9 cellular contexts compared by ENCODE assay signal in the genomic region with DNA sequence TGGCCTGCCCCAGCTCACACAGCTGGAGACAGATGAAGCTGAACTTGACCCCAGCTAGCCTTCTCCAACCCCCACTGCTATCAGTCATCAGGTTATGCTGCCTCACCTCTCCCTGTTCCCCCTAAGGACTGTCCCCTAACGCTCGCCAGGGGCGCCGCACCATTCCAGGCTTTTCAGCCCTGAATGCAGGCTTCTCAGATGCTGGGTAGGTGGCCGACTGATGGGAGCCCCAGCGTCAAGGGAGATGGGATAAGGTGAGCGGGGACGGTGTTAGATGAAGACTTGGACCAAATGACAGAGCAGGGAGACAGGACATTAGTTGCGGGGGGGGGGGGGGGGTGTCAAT. TPM values are rescaled to one million over a fixed set of nuclear protein-coding genes. Genes with fewer than 3 reads are reported as not detected.
DNase-seq lines count a peak whose midpoint lies in the region; ATAC-seq and TF ChIP-seq lines count a peak whose summit lies in the region.
"Had no signal": no experiment of that assay in that cellular context is flagged by ENCODE, and none has a peak within 500 bp of the region (broad histone marks: within the 10 kb centered on the region; RNA-seq: fewer than 3 reads in every experiment).

No MANE protein-coding gene starts in this region.

- no peak for TF ChIP-seq POLR2A in stomach (IDR thresholded peaks at IDR 0.05)

- TF ChIP-seq EP300 in stomach (IDR thresholded peaks at IDR 0.05) = no peak

- peaks cover 18% of the 10 kb centered on the region for H3K4me1 Mint-ChIP-seq in T-helper 17 cell

- DNase-seq in activated CD8-positive, alpha-beta memory T cell treated with anti-CD3 and anti-CD28 coated beads for 24 hours = peak; percentile 60
- no peak for DNase-seq in activated CD8-positive, alpha-beta memory T cell treated with anti-CD3 and anti-CD28 coated beads, Interleukin-2, amount 50 U/mL, for 4 hours
- DNase-seq in T-helper 17 cell = no peak
- DNase-seq in stomach = no peak
- no peak for DNase-seq in NCI-H146 (lab: John Stamatoyannopoulos, UW)
- DNase-seq in NCI-H2029 (lab: John Stamatoyannopoulos, UW) = no peak
- DNase-seq in activated gamma-delta T cell treated with Interleukin-2 at 50 U/mL for 16 hours = no peak

- no peak for ATAC-seq in T-helper 17 cell

- no peak overlapping the region for H3K27ac ChIP-seq in stomach
- H3K27ac ChIP-seq: foreskin keratinocyte had no signal

- intact Hi-C loops in stomach (cut with DNase I; ENCODE audit: low total_unique reads) = no loop called here

- no peaks in the 10 kb centered on the region for H3K36me3 ChIP-seq in iPS-15b (ENCODE audit: control insufficient read depth, insufficient read depth, low read length)
- H3K36me3 ChIP-seq in stomach = no peaks in the 10 kb centered on the region

- TF ChIP-seq CTCF in stomach (IDR thresholded peaks at IDR 0.05) = no peak

- peaks cover 2% of the 10 kb centered on the region for H3K4me1 ChIP-seq in iPS-15b (ENCODE audit: control insufficient read depth, insufficient read depth, low read length)
- peaks cover 5 to 24% (median 17%) of the 10 kb centered on the region in 4 donors for H3K4me1 ChIP-seq in stomach
- H3K4me1 ChIP-seq: foreskin keratinocyte had no signal

- no peak overlapping the region for H3K27ac Mint-ChIP-seq in T-helper 17 cell

- peak overlapping the region; percentile 72 for H3K4me3 ChIP-seq in iPS-15b (ENCODE audit: low read depth, low read length)
- peak overlapping the region; percentile 30 to 47 (median 43) for H3K4me3 ChIP-seq in stomach

- WGBS in stomach, 5 donors = 12 to 34% (median 17%) methylated on average over 9 of the region's 9 CpGs

- H3K27me3 ChIP-seq in iPS-15b (ENCODE audit: control insufficient read depth, insufficient read depth, low read length) (peaks cover 6% of the 10 kb centered on the region), stomach (no peaks in the 10 kb centered on the region)

- H3K9me3 ChIP-seq in T-helper 17 cell (ENCODE audit: control insufficient read depth, low read length, poor library complexity, severe bottlenecking) (no peaks in the 10 kb centered on the region), iPS-15b (ENCODE audit: control insufficient read depth, insufficient read depth, low read length) (no peaks in the 10 kb centered on the region), stomach (no peaks in the 10 kb centered on the region)

- H3K36me3 Mint-ChIP-seq in T-helper 17 cell (ENCODE audit: low read depth) = no peaks in the 10 kb centered on the region

- H3K4me3 Mint-ChIP-seq in T-helper 17 cell = peak overlapping the region; percentile 84

- H3K9ac ChIP-seq in iPS-15b (ENCODE audit: low read depth, low read length) = no peak overlapping the region

- H3K27me3 Mint-ChIP-seq in T-helper 17 cell = peaks cover 39% of the 10 kb centered on the region

RNA-seq across cellular contexts. Expression of gene OPALIN, which starts 15.8 kb away (rescaled TPM):
- total RNA-seq in T-helper 17 cell (not detected), stomach (not detected)
- polyA plus RNA-seq in stomach = not detected
- total RNA-seq: foreskin keratinocyte had no signal
- polyA plus RNA-seq: foreskin keratinocyte had no signal
